Comparison of ENCODE assay signal across 10 cellular contexts in the genomic region with DNA sequence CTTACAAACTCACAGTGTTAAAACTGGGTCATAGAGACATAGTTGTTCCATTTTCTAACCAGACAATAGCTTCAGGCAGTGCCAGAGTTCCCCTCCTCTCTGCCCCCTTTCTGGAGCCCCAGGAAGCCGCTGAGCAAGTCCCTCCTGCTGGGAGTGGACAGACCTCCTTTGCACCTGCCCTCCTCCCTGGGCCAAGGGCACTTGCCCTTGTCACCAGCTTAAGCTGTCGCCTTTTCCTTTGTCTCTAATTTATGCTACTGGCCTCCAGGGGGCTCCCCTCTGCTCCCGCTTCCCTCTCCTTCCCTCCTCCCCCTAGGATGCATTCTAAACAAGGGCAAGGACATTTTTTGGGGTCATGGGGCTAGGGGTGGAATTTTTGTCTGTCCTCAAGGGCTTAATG.
DNase-seq lines count a peak whose midpoint lies in the region; ATAC-seq and TF ChIP-seq lines count a peak whose summit lies in the region.
"Had no signal": no experiment of that assay in that cellular context is flagged by ENCODE, and none has a peak within 500 bp of the region (broad histone marks: within the 10 kb centered on the region; RNA-seq: fewer than 3 reads in every experiment).

No MANE protein-coding gene starts in this region.

- ATAC-seq in SK-N-SH treated with all-trans-retinoic acid at 6 μM for 48 hours = peak; percentile 61; the same call in 1 of the 3 replicates
- ATAC-seq in GM18861 (IDR thresholded peaks at IDR 0.05; ENCODE audit: unreplicated experiment) = no peak

- DNase-seq in NCI-H2029 treated with DMSO at 0.1 percent for 48 hours (lab: John Stamatoyannopoulos, UW) (peak; percentile 25), NCI-H2029 (lab: John Stamatoyannopoulos, UW) (no peak), HT-29 (ENCODE audit: low spot score) (peak; percentile 32), left kidney (ENCODE audit: low read depth, low spot score) (peak; percentile 30), NCI-H1436 treated with DMSO at 0.1 percent for 48 hours (lab: John Stamatoyannopoulos, UW) (no peak), DMS79 treated with DMSO at 0.1 percent for 48 hours (lab: John Stamatoyannopoulos, UW) (no peak)
- DNase-seq: activated naive CD8-positive, alpha-beta T cell treated with anti-CD3 and anti-CD28 coated beads, Interleukin-2, amount 10 ng/mL, durations not matched to agents 7 days and 5 days; naive B cell had no signal

TF ChIP-seq in SK-N-SH treated with all-trans-retinoic acid at 6 μM for 48 hours, 23 proteins besides CTCF, POLR2A, EP300 and RAD21:
- TF ChIP-seq ZNF8 (CRISPR knock-in tag; IDR thresholded peaks at IDR 0.05) (no peak), ISL1 (CRISPR knock-in tag; IDR thresholded peaks at IDR 0.05) (no peak)
- TF ChIP-seq, protein P1, sequence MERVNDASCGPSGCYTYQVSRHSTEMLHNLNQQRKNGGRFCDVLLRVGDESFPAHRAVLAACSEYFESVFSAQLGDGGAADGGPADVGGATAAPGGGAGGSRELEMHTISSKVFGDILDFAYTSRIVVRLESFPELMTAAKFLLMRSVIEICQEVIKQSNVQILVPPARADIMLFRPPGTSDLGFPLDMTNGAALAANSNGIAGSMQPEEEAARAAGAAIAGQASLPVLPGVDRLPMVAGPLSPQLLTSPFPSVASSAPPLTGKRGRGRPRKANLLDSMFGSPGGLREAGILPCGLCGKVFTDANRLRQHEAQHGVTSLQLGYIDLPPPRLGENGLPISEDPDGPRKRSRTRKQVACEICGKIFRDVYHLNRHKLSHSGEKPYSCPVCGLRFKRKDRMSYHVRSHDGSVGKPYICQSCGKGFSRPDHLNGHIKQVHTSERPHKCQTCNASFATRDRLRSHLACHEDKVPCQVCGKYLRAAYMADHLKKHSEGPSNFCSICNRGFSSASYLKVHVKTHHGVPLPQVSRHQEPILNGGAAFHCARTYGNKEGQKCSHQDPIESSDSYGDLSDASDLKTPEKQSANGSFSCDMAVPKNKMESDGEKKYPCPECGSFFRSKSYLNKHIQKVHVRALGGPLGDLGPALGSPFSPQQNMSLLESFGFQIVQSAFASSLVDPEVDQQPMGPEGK (CRISPR knock-in tag; IDR thresholded peaks at IDR 0.05; ENCODE audit: borderline replicate concordance) = no peak

Comparison
In these comparisons a context has a peak if more than half of its experiments do, and no peak if none do; other contexts are left out.
1. DNase-seq: peak in NCI-H2029 treated with DMSO at 0.1 percent for 48 hours (single experiment), HT-29 (single experiment) and left kidney (single experiment); none in NCI-H2029 (single experiment), NCI-H1436 treated with DMSO at 0.1 percent for 48 hours (single experiment) and DMS79 treated with DMSO at 0.1 percent for 48 hours (single experiment).